Comparison of ENCODE assay signal across 1 cellular context in the genomic region with DNA sequence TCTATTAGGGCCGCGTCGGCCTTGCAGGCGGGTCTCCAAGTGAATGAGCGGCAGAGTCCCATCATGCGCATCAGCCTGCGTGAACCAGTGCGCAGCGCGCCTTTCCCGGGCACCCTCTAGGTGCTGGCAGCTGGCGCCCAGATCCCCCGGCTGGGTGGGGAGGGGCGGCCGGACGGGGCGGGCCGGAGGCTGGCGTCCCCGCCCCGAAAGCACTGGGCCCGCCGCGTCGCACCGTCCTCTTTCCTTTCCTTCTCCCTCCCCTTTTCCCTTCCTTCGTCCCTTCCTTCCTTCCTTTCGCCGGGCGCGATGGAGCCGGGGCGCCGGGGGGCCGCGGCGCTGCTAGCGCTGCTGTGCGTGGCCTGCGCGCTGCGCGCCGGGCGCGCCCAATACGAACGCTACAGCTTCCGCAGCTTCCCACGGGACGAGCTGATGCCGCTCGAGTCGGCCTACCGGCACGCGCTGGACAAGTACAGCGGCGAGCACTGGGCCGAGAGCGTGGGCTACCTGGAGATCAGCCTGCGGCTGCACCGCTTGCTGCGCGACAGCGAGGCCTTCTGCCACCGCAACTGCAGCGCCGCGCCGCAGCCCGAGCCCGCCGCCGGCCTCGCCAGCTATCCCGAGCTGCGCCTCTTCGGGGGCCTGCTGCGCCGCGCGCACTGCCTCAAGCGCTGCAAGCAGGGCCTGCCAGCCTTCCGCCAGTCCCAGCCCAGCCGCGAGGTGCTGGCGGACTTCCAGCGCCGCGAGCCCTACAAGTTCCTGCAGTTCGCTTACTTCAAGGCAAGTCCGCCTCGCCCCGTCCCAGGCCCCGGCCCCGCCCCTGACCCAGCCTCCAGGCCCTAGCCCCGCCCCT.
TF ChIP-seq lines count a peak whose summit lies in the region.

A gene (plus strand): TSS at position 243 of the 850 bp plus-strand sequence. CDS start 64 bp downstream, at position 307.

TF ChIP-seq in K562, 482 proteins besides CTCF, POLR2A, EP300 and RAD21 (continued from another document and continues in another):
- TF ChIP-seq, protein P1, sequence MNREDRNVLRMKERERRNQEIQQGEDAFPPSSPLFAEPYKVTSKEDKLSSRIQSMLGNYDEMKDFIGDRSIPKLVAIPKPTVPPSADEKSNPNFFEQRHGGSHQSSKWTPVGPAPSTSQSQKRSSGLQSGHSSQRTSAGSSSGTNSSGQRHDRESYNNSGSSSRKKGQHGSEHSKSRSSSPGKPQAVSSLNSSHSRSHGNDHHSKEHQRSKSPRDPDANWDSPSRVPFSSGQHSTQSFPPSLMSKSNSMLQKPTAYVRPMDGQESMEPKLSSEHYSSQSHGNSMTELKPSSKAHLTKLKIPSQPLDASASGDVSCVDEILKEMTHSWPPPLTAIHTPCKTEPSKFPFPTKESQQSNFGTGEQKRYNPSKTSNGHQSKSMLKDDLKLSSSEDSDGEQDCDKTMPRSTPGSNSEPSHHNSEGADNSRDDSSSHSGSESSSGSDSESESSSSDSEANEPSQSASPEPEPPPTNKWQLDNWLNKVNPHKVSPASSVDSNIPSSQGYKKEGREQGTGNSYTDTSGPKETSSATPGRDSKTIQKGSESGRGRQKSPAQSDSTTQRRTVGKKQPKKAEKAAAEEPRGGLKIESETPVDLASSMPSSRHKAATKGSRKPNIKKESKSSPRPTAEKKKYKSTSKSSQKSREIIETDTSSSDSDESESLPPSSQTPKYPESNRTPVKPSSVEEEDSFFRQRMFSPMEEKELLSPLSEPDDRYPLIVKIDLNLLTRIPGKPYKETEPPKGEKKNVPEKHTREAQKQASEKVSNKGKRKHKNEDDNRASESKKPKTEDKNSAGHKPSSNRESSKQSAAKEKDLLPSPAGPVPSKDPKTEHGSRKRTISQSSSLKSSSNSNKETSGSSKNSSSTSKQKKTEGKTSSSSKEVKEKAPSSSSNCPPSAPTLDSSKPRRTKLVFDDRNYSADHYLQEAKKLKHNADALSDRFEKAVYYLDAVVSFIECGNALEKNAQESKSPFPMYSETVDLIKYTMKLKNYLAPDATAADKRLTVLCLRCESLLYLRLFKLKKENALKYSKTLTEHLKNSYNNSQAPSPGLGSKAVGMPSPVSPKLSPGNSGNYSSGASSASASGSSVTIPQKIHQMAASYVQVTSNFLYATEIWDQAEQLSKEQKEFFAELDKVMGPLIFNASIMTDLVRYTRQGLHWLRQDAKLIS (CRISPR knock-in tag; IDR thresholded peaks at IDR 0.05): 0 out of 2 replicates have a peak, but pooled peaks have one; percentile 33
- TF ChIP-seq, protein P2, sequence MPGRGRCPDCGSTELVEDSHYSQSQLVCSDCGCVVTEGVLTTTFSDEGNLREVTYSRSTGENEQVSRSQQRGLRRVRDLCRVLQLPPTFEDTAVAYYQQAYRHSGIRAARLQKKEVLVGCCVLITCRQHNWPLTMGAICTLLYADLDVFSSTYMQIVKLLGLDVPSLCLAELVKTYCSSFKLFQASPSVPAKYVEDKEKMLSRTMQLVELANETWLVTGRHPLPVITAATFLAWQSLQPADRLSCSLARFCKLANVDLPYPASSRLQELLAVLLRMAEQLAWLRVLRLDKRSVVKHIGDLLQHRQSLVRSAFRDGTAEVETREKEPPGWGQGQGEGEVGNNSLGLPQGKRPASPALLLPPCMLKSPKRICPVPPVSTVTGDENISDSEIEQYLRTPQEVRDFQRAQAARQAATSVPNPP (IDR thresholded peaks at IDR 0.05; ENCODE audit: borderline replicate concordance, insufficient read depth, insufficient read length): no peak
- TF ChIP-seq, protein P3, sequence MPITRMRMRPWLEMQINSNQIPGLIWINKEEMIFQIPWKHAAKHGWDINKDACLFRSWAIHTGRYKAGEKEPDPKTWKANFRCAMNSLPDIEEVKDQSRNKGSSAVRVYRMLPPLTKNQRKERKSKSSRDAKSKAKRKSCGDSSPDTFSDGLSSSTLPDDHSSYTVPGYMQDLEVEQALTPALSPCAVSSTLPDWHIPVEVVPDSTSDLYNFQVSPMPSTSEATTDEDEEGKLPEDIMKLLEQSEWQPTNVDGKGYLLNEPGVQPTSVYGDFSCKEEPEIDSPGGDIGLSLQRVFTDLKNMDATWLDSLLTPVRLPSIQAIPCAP (CRISPR knock-in tag; IDR thresholded peaks at IDR 0.05; ENCODE audit: borderline replicate concordance): no peak
- no peak for TF ChIP-seq SMARCB1 (IDR thresholded peaks at IDR 0.05; ENCODE audit: insufficient read length, low read depth)
- no peak for TF ChIP-seq RBM14 (IDR thresholded peaks at IDR 0.05; ENCODE audit: borderline replicate concordance, insufficient read depth, low read depth, low read length)
- TF ChIP-seq, protein P4, sequence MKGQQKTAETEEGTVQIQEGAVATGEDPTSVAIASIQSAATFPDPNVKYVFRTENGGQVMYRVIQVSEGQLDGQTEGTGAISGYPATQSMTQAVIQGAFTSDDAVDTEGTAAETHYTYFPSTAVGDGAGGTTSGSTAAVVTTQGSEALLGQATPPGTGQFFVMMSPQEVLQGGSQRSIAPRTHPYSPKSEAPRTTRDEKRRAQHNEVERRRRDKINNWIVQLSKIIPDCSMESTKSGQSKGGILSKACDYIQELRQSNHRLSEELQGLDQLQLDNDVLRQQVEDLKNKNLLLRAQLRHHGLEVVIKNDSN (CRISPR knock-in tag; IDR thresholded peaks at IDR 0.05): no peak
- TF ChIP-seq, protein P5, sequence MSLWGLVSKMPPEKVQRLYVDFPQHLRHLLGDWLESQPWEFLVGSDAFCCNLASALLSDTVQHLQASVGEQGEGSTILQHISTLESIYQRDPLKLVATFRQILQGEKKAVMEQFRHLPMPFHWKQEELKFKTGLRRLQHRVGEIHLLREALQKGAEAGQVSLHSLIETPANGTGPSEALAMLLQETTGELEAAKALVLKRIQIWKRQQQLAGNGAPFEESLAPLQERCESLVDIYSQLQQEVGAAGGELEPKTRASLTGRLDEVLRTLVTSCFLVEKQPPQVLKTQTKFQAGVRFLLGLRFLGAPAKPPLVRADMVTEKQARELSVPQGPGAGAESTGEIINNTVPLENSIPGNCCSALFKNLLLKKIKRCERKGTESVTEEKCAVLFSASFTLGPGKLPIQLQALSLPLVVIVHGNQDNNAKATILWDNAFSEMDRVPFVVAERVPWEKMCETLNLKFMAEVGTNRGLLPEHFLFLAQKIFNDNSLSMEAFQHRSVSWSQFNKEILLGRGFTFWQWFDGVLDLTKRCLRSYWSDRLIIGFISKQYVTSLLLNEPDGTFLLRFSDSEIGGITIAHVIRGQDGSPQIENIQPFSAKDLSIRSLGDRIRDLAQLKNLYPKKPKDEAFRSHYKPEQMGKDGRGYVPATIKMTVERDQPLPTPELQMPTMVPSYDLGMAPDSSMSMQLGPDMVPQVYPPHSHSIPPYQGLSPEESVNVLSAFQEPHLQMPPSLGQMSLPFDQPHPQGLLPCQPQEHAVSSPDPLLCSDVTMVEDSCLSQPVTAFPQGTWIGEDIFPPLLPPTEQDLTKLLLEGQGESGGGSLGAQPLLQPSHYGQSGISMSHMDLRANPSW (CRISPR knock-in tag; IDR thresholded peaks at IDR 0.05): peak; percentile 89; the same call in 1 of the 2 replicates
- TF ChIP-seq, protein P6, sequence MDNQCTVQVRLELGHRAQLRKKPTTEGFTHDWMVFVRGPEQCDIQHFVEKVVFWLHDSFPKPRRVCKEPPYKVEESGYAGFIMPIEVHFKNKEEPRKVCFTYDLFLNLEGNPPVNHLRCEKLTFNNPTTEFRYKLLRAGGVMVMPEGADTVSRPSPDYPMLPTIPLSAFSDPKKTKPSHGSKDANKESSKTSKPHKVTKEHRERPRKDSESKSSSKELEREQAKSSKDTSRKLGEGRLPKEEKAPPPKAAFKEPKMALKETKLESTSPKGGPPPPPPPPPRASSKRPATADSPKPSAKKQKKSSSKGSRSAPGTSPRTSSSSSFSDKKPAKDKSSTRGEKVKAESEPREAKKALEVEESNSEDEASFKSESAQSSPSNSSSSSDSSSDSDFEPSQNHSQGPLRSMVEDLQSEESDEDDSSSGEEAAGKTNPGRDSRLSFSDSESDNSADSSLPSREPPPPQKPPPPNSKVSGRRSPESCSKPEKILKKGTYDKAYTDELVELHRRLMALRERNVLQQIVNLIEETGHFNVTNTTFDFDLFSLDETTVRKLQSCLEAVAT (IDR thresholded peaks at IDR 0.05): no peak
- TF ChIP-seq SIN3B (IDR thresholded peaks at IDR 0.05; ENCODE audit: low read depth): peak; percentile 48; the same call in 1 of the 2 replicates
- no peak; the same call in 1 of the 2 replicates for TF ChIP-seq CBX1 (IDR thresholded peaks at IDR 0.05; ENCODE audit: low read depth)
- TF ChIP-seq SMAD4 (CRISPR knock-in tag; conservative IDR thresholded peaks at IDR 0.05): peak; percentile 86
- TF ChIP-seq SIN3A (IDR thresholded peaks at IDR 0.05; ENCODE audit: borderline replicate concordance in 2 of 2, control insufficient read depth in 1 of 2, low read depth in 2 of 2, low read length in 2 of 2): 0 out of 4 replicates have a peak, but pooled peaks have one; percentile 18 to 25
- TF ChIP-seq, protein P7, sequence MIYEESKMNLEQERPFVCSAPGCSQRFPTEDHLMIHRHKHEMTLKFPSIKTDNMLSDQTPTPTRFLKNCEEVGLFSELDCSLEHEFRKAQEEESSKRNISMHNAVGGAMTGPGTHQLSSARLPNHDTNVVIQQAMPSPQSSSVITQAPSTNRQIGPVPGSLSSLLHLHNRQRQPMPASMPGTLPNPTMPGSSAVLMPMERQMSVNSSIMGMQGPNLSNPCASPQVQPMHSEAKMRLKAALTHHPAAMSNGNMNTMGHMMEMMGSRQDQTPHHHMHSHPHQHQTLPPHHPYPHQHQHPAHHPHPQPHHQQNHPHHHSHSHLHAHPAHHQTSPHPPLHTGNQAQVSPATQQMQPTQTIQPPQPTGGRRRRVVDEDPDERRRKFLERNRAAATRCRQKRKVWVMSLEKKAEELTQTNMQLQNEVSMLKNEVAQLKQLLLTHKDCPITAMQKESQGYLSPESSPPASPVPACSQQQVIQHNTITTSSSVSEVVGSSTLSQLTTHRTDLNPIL (CRISPR knock-in tag; IDR thresholded peaks at IDR 0.05): no peak
- TF ChIP-seq, protein P8, sequence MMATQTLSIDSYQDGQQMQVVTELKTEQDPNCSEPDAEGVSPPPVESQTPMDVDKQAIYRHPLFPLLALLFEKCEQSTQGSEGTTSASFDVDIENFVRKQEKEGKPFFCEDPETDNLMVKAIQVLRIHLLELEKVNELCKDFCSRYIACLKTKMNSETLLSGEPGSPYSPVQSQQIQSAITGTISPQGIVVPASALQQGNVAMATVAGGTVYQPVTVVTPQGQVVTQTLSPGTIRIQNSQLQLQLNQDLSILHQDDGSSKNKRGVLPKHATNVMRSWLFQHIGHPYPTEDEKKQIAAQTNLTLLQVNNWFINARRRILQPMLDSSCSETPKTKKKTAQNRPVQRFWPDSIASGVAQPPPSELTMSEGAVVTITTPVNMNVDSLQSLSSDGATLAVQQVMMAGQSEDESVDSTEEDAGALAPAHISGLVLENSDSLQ (IDR thresholded peaks at IDR 0.05): no peak; the same call in 1 of the 2 replicates
- TF ChIP-seq, protein P9, sequence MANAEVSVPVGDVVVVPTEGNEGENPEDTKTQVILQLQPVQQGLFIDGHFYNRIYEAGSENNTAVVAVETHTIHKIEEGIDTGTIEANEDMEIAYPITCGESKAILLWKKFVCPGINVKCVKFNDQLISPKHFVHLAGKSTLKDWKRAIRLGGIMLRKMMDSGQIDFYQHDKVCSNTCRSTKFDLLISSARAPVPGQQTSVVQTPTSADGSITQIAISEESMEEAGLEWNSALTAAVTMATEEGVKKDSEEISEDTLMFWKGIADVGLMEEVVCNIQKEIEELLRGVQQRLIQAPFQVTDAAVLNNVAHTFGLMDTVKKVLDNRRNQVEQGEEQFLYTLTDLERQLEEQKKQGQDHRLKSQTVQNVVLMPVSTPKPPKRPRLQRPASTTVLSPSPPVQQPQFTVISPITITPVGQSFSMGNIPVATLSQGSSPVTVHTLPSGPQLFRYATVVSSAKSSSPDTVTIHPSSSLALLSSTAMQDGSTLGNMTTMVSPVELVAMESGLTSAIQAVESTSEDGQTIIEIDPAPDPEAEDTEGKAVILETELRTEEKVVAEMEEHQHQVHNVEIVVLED (CRISPR knock-in tag; IDR thresholded peaks at IDR 0.05): peak; percentile 75
- no peak for TF ChIP-seq ZFPM2 (CRISPR knock-in tag; IDR thresholded peaks at IDR 0.05)
- TF ChIP-seq NFE2L1 (tag; IDR thresholded peaks at IDR 0.05; ENCODE audit: borderline replicate concordance, low read depth): no peak
- TF ChIP-seq ZNF766 (CRISPR knock-in tag; conservative IDR thresholded peaks at IDR 0.05): no peak
- TF ChIP-seq TARDBP (IDR thresholded peaks at IDR 0.05): no peak
- TF ChIP-seq DPF2 (IDR thresholded peaks at IDR 0.05): no peak
- no peak for TF ChIP-seq ZNF785 (CRISPR knock-in tag; IDR thresholded peaks at IDR 0.05)
- TF ChIP-seq MAFG (tag; conservative IDR thresholded peaks at IDR 0.05): no peak
- no peak for TF ChIP-seq CHD4 (IDR thresholded peaks at IDR 0.05; ENCODE audit: insufficient read depth, insufficient replicate concordance, low read depth, low read length, poor library complexity, severe bottlenecking)
- no peak for TF ChIP-seq BDP1 (IDR thresholded peaks at IDR 0.05; ENCODE audit: insufficient read depth, insufficient read length)
- TF ChIP-seq U2AF2 (optimal IDR thresholded peaks at IDR 0.05; ENCODE audit: low read depth, low read length): no peak
- TF ChIP-seq SRF (CRISPR knock-in tag; IDR thresholded peaks at IDR 0.05): 0 out of 4 replicates have a peak, but pooled peaks have one; percentile 18 to 58
- TF ChIP-seq ZNF212 (CRISPR knock-in tag; IDR thresholded peaks at IDR 0.05): no peak
- no peak for TF ChIP-seq BMI1 (IDR thresholded peaks at IDR 0.05; ENCODE audit: low read length)
- no peak for TF ChIP-seq RBM34 (IDR thresholded peaks at IDR 0.05; ENCODE audit: borderline replicate concordance, insufficient read depth, low read length)
- TF ChIP-seq SREBF1 (IDR thresholded peaks at IDR 0.05; ENCODE audit: borderline replicate concordance, low read depth, low read length): no peak
- peak; percentile 61; the same call in 1 of the 2 replicates for TF ChIP-seq PML (IDR thresholded peaks at IDR 0.05; ENCODE audit: low read length)
- TF ChIP-seq NCOA1 (IDR thresholded peaks at IDR 0.05; ENCODE audit: low read depth): no peak
- TF ChIP-seq, protein P10, sequence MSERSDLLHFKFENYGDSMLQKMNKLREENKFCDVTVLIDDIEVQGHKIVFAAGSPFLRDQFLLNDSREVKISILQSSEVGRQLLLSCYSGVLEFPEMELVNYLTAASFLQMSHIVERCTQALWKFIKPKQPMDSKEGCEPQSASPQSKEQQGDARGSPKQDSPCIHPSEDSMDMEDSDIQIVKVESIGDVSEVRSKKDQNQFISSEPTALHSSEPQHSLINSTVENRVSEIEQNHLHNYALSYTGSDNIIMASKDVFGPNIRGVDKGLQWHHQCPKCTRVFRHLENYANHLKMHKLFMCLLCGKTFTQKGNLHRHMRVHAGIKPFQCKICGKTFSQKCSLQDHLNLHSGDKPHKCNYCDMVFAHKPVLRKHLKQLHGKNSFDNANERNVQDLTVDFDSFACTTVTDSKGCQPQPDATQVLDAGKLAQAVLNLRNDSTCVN (CRISPR knock-in tag; IDR thresholded peaks at IDR 0.05): no peak
- no peak for TF ChIP-seq JUNB (CRISPR knock-in tag; conservative IDR thresholded peaks at IDR 0.05)
- TF ChIP-seq RFX7 (CRISPR knock-in tag; IDR thresholded peaks at IDR 0.05): no peak
